In genomic region chr6:8821921-8822512, GRCh38 we compare ENCODE assay signal across 13 cellular contexts.
"Had no signal": no experiment of that assay in that cellular context is flagged by ENCODE, and none has a peak within 500 bp of the region (broad histone marks: within the 10 kb centered on the region; RNA-seq: fewer than 3 reads in every experiment).

No MANE protein-coding gene starts in this region.

- ATAC-seq: heart right ventricle; naive thymus-derived CD8-positive, alpha-beta T cell; SK-N-SH treated with all-trans-retinoic acid at 6 μM for 48 hours had no signal

- H3K9me3 ChIP-seq: adrenal gland, thyroid gland had no signal

- H3K4me1 ChIP-seq: adrenal gland, heart right ventricle, right atrium auricular region had no signal

- H3K4me3 ChIP-seq: adrenal gland, heart right ventricle, right atrium auricular region, thyroid gland had no signal

- H3K27ac ChIP-seq: adrenal gland, brain microvascular endothelial cell, heart right ventricle, right atrium auricular region, thyroid gland had no signal

- DNase-seq: activated B cell treated with CpG ODN at 0.5 μM for 24 hours; activated CD4-positive, alpha-beta T cell treated with anti-CD3 and anti-CD28 coated beads, Interleukin-2, amount 50 U/mL, for 1 hour; activated naive CD4-positive, alpha-beta T cell treated with anti-CD3 and anti-CD28 coated beads, Interleukin-2, amount 10 ng/mL, durations not matched to agents 7 days and 5 days; adrenal gland; brain microvascular endothelial cell; heart right ventricle; islet precursor cell; naive thymus-derived CD8-positive, alpha-beta T cell; nucleus accumbens; small intestine; thyroid gland had no signal

- H3K27me3 ChIP-seq: adrenal gland, brain microvascular endothelial cell, heart right ventricle, right atrium auricular region, thyroid gland had no signal

- H3K36me3 ChIP-seq: adrenal gland, brain microvascular endothelial cell, heart right ventricle, right atrium auricular region, thyroid gland had no signal
